Comparison of ENCODE assay signal across 1 cellular context in genomic region chr12:71685961-71686657, GRCh38.
TF ChIP-seq lines count a peak whose summit lies in the region.

TSS of gene TMEM19 (plus strand) at chr12:71686082. CDS start at chr12:71686681, 599 bp downstream.

TF ChIP-seq in HepG2, 621 proteins besides CTCF, POLR2A, EP300 and RAD21 (continued from another document and continues in another):
- TF ChIP-seq ZBTB33 (CRISPR knock-in tag; IDR thresholded peaks at IDR 0.05): no peak
- peak; percentile 93 for TF ChIP-seq HBP1 (CRISPR knock-in tag; IDR thresholded peaks at IDR 0.05; ENCODE audit: low read depth)
- TF ChIP-seq SRF (IDR thresholded peaks at IDR 0.05; ENCODE audit: low read depth, low read length): no peak
- TF ChIP-seq NCOA2 (CRISPR knock-in tag; IDR thresholded peaks at IDR 0.05): no peak; the same call in 1 of the 2 replicates
- no peak for TF ChIP-seq ZNF737 (CRISPR knock-in tag; IDR thresholded peaks at IDR 0.05; ENCODE audit: borderline replicate concordance)
- peak; percentile 76; the same call in 1 of the 2 replicates for TF ChIP-seq ZNF333 (CRISPR knock-in tag; IDR thresholded peaks at IDR 0.05; ENCODE audit: borderline replicate concordance)
- peak; percentile 95 for TF ChIP-seq HIC2 (CRISPR knock-in tag; IDR thresholded peaks at IDR 0.05; ENCODE audit: low read depth)
- peak; percentile 54 for TF ChIP-seq ISL2 (CRISPR knock-in tag; IDR thresholded peaks at IDR 0.05)
- peak; percentile 75; the same call in 1 of the 2 replicates for TF ChIP-seq ZBTB26 (CRISPR knock-in tag; IDR thresholded peaks at IDR 0.05; ENCODE audit: borderline replicate concordance)
- peak; percentile 74; the same call in 1 of the 2 replicates for TF ChIP-seq LBX2 (CRISPR knock-in tag; IDR thresholded peaks at IDR 0.05; ENCODE audit: borderline replicate concordance)
- no peak for TF ChIP-seq TMF1 (CRISPR knock-in tag; IDR thresholded peaks at IDR 0.05; ENCODE audit: low read depth)
- peak; percentile 30 for TF ChIP-seq IKZF4 (CRISPR knock-in tag; IDR thresholded peaks at IDR 0.05; ENCODE audit: borderline replicate concordance, low read depth, not compliant biosample characterization)
- no peak for TF ChIP-seq PRDM15 (CRISPR knock-in tag; IDR thresholded peaks at IDR 0.05)
- no peak for TF ChIP-seq RERE (CRISPR knock-in tag; IDR thresholded peaks at IDR 0.05; ENCODE audit: low read depth)
- no peak for TF ChIP-seq ATF4 (CRISPR knock-in tag; IDR thresholded peaks at IDR 0.05)
- peak; percentile 90; the same call in 1 of the 2 replicates for TF ChIP-seq ZNF318 (CRISPR knock-in tag; IDR thresholded peaks at IDR 0.05)
- TF ChIP-seq ZNF777 (CRISPR knock-in tag; IDR thresholded peaks at IDR 0.05): peak; percentile 59; the same call in 1 of the 2 replicates
- TF ChIP-seq SNAI1 (CRISPR knock-in tag; IDR thresholded peaks at IDR 0.05; ENCODE audit: borderline replicate concordance): no peak
- peak; percentile 95 for TF ChIP-seq SALL1 (CRISPR knock-in tag; IDR thresholded peaks at IDR 0.05)
- TF ChIP-seq ZNF562 (CRISPR knock-in tag; IDR thresholded peaks at IDR 0.05; ENCODE audit: borderline replicate concordance): no peak
- no peak for TF ChIP-seq SNRNP70 (IDR thresholded peaks at IDR 0.05; ENCODE audit: low read depth, low read length)
- no peak for TF ChIP-seq JDP2 (CRISPR knock-in tag; IDR thresholded peaks at IDR 0.05; ENCODE audit: borderline replicate concordance)
- TF ChIP-seq RORA (CRISPR knock-in tag; IDR thresholded peaks at IDR 0.05): no peak
- TF ChIP-seq ZNF101 (CRISPR knock-in tag; IDR thresholded peaks at IDR 0.05; ENCODE audit: borderline replicate concordance, low read depth): 0 out of 2 replicates have a peak, but pooled peaks have one; percentile 70
- TF ChIP-seq ZNF138 (CRISPR knock-in tag; IDR thresholded peaks at IDR 0.05; ENCODE audit: low read depth): no peak
